Comparison of ENCODE assay signal across 6 cellular contexts in the genomic region with DNA sequence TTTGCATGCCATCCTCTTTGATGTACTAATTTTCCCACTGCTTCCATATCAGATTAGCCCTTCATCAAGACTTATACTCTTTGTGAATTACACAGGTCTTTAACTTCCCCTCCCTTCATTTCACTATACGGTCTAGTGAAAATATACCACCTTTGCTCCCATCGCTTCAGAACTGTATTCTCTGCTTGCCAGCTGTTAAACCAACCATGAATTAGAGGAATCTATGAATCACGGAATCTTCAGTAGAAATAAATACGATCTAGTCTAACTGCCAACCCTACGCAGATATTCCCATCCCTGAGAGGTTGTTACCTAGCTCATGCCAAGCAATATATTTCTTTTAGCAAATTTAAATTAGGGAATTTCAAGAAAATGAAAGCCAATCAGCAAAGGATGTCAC.
"Had no signal": no experiment of that assay in that cellular context is flagged by ENCODE, and none has a peak within 500 bp of the region (broad histone marks: within the 10 kb centered on the region; RNA-seq: fewer than 3 reads in every experiment).

No MANE protein-coding gene starts in this region.

- H3K9ac ChIP-seq: GM23248 had no signal

- H3K4me1 ChIP-seq: HAP-1 had no signal

- H3K36me3 ChIP-seq: HAP-1 had no signal

- DNase-seq: GM23248, GOT3, H7, HFFc6 had no signal

- H3K27ac ChIP-seq: GM23248, HL-60 had no signal

- H3K9me3 ChIP-seq: HAP-1 had no signal

- H2AFZ ChIP-seq: GM23248 had no signal

- H3K4me3 ChIP-seq: GM23248, HAP-1 had no signal
